8 cellular contexts compared by ENCODE assay signal in the genomic region with DNA sequence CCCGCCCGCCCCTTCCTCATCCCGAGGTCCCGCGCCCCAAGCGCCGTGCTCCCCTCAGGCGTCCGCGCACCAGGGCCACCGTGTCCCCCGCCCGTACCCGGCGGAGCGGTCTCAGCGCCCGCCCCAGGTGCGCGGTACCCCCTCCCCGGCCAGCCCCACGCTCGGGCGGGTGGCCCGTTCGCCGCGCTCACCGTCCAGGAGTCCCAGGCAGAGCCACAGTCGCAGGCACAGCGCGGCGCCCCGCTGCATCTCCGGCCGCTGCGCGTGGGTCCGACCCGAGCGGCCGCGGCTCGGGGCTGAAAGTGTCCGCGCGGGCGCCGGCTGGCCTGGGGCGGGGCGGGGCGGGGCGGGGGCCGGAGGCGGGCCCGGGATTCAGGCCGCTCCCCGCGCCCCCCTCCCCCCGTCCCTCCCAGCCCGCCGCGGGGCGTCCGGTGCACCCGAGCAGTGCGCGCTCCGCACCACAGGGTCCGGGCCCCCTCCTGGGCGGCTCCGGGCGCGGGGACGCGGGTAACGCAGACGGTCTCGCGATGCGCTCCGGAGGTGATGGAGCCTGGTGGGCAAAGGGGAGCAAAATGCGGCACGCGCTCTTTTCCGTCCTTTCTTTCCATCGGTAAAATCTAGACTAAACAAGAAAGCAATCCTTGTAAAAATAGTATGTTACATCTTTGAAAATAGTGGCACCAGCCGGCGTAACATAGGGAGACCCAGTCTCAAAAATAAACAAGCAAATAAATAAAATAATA. TPM values are rescaled to one million over a fixed set of nuclear protein-coding genes. Genes with fewer than 3 reads are reported as not detected.
DNase-seq lines count a peak whose midpoint lies in the region; ATAC-seq and TF ChIP-seq lines count a peak whose summit lies in the region.

A gene (minus strand): TSS at position 304 of the 743 bp plus-strand sequence. CDS start 55 bp downstream, at position 249.

- H4K8ac ChIP-seq in H9 (replicated peaks; ENCODE audit: insufficient read length, low read depth, low read length) = no peak within 1 kb of the TSS

- no peaks in the 10 kb centered on the region for H3K9me3 ChIP-seq in H9 (ENCODE audit: control insufficient read depth, low read depth, low read length)
- no peaks in the 10 kb centered on the region for H3K9me3 ChIP-seq in right cardiac atrium (ENCODE audit: control insufficient read depth, low read length)

- H4K5ac ChIP-seq in H9 (ENCODE audit: insufficient read length, low read depth, low read length) = no peak within 1 kb of the TSS

- intact Hi-C loops in activated T-helper 2 cell treated with anti-CD3 and anti-CD28 coated beads, Interferon-gamma antibody, Interleukin-2, Interleukin-4, amounts not matched to agents 10 μg/mL and 5 μg/mL and 100 μg/mL, durations not matched to agents 14 hours and 24 hours and 36 hours (cut with micrococcal nuclease) = no loop called here
- intact Hi-C loops in right cardiac atrium (cut with DNase I) = no loop called here

- no peak within 1 kb of the TSS for H3K56ac ChIP-seq in H9 (ENCODE audit: insufficient read length, low read depth, low read length)

- no peak within 1 kb of the TSS for H4K91ac ChIP-seq in H9 (ENCODE audit: insufficient read length, low read depth, low read length)

- H3K27ac Mint-ChIP-seq in H9 = no peak within 1 kb of the TSS
- no peak within 1 kb of the TSS for H3K27ac Mint-ChIP-seq in activated T-helper 2 cell treated with anti-CD3 and anti-CD28 coated beads, Interferon-gamma antibody, Interleukin-2, Interleukin-4, amounts not matched to agents 10 μg/mL and 5 μg/mL and 100 μg/mL, durations not matched to agents 14 hours and 24 hours and 36 hours

- no peak within 1 kb of the TSS; the same call in 1 of the 2 replicates for H3K14ac ChIP-seq in H9 (ENCODE audit: insufficient read depth, low read length)

- no peak within 1 kb of the TSS for H2BK120ac ChIP-seq in H9 (ENCODE audit: low read depth, low read length, poor library complexity, severe bottlenecking)

- no peak for ATAC-seq in right cardiac atrium
- no peak for ATAC-seq in HG03521 (IDR thresholded peaks at IDR 0.05; ENCODE audit: unreplicated experiment)
- ATAC-seq in HG02852 (IDR thresholded peaks at IDR 0.05; ENCODE audit: unreplicated experiment) = no peak

- peaks cover 10 to 20% of the 10 kb centered on the region in 2 experiments for H3K4me1 Mint-ChIP-seq in H9
- H3K4me1 Mint-ChIP-seq in activated T-helper 2 cell treated with anti-CD3 and anti-CD28 coated beads, Interferon-gamma antibody, Interleukin-2, Interleukin-4, amounts not matched to agents 10 μg/mL and 5 μg/mL and 100 μg/mL, durations not matched to agents 14 hours and 24 hours and 36 hours (ENCODE audit: low read depth) = peaks cover 5% of the 10 kb centered on the region

- H3K4ac ChIP-seq in H9 (ENCODE audit: low read depth, low read length) = no peak within 1 kb of the TSS

- no peak within 1 kb of the TSS for H2AFZ ChIP-seq in H9 (ENCODE audit: low read length)

- no peaks in the 10 kb centered on the region for H3K79me1 ChIP-seq in H9 (ENCODE audit: insufficient read depth, low read depth, low read length, poor library complexity, severe bottlenecking)

- no peak within 1 kb of the TSS; the same call in 1 of the 2 replicates for H2BK15ac ChIP-seq in H9 (ENCODE audit: low read depth, low read length)

- TF ChIP-seq CTCF in H9 (conservative IDR thresholded peaks at IDR 0.05) = no peak

- no peak within 1 kb of the TSS for H3K9ac ChIP-seq in H9 (ENCODE audit: extremely low read depth, insufficient read length, low read length)

- no CpG with 5 or more reads among the region's 89 CpGs for WGBS in H9 (ENCODE audit: extremely low coverage, insufficient read length, low lambda C conversion rate)
- under 1% methylated on average over 89 of the region's 89 CpGs for WGBS in right cardiac atrium

- no peak within 1 kb of the TSS for H3K18ac ChIP-seq in H9 (ENCODE audit: insufficient read length, low read depth, low read length)

- H3K79me2 ChIP-seq in H9 (ENCODE audit: insufficient read depth, low read length) = no peaks in the 10 kb centered on the region

- H2AK5ac ChIP-seq in H9 (ENCODE audit: insufficient read length, low read length) = no peak within 1 kb of the TSS

- H3K9me3 Mint-ChIP-seq in H9 = peaks cover 0 to 1% of the 10 kb centered on the region in 2 experiments; a peak in 2 of 5 replicates
- H3K9me3 Mint-ChIP-seq in activated T-helper 2 cell treated with anti-CD3 and anti-CD28 coated beads, Interferon-gamma antibody, Interleukin-2, Interleukin-4, amounts not matched to agents 10 μg/mL and 5 μg/mL and 100 μg/mL, durations not matched to agents 14 hours and 24 hours and 36 hours = no peaks in the 10 kb centered on the region

- no peak within 1 kb of the TSS for H3T11ph ChIP-seq in H9 (ENCODE audit: low read length)

- H2BK20ac ChIP-seq in H9 (ENCODE audit: low read depth, low read length, poor library complexity, severe bottlenecking) = no peak within 1 kb of the TSS

- H3K4me3 Mint-ChIP-seq in H9 = peak within 1 kb of the TSS; percentile 65 to 91
- peak within 1 kb of the TSS; percentile 77 for H3K4me3 Mint-ChIP-seq in activated T-helper 2 cell treated with anti-CD3 and anti-CD28 coated beads, Interferon-gamma antibody, Interleukin-2, Interleukin-4, amounts not matched to agents 10 μg/mL and 5 μg/mL and 100 μg/mL, durations not matched to agents 14 hours and 24 hours and 36 hours (ENCODE audit: low read depth)

- H2BK5ac ChIP-seq in H9 (ENCODE audit: insufficient read length, low read length) = no peak within 1 kb of the TSS

- H3K23ac ChIP-seq in H9 (ENCODE audit: insufficient read length, low read depth, low read length) = no peak within 1 kb of the TSS

- H3K4me3 ChIP-seq in right cardiac atrium (ENCODE audit: low read length) (peak within 1 kb of the TSS; percentile 65), skin epidermis (peak within 1 kb of the TSS; percentile 18 to 38 (median 27))

- peaks cover 77% of the 10 kb centered on the region for H3K27me3 Mint-ChIP-seq in H9 (ENCODE audit: low read depth)
- H3K27me3 Mint-ChIP-seq in activated T-helper 2 cell treated with anti-CD3 and anti-CD28 coated beads, Interferon-gamma antibody, Interleukin-2, Interleukin-4, amounts not matched to agents 10 μg/mL and 5 μg/mL and 100 μg/mL, durations not matched to agents 14 hours and 24 hours and 36 hours (ENCODE audit: low read depth) = peaks cover 56% of the 10 kb centered on the region

- peak within 1 kb of the TSS; percentile 66 for H3K4me2 ChIP-seq in H9 (ENCODE audit: insufficient read depth, insufficient read length, low read length)

- H3K27ac ChIP-seq in H9 (ENCODE audit: insufficient read length, low read depth, low read length) = no peak within 1 kb of the TSS
- H3K27ac ChIP-seq in right cardiac atrium (ENCODE audit: low read length) = no peak within 1 kb of the TSS
- peak within 1 kb of the TSS in 2 of 21 experiments; percentile 28 to 62 for H3K27ac ChIP-seq in skin epidermis

- no peak within 1 kb of the TSS for H2BK12ac ChIP-seq in H9 (ENCODE audit: insufficient read length, low read depth, low read length)

- H3K27me3 ChIP-seq in H9 (ENCODE audit: insufficient read depth, low read length) = peaks cover 11% of the 10 kb centered on the region; the same call in 1 of the 2 replicates
- H3K27me3 ChIP-seq in right cardiac atrium (ENCODE audit: control insufficient read depth, insufficient read depth) = no peaks in the 10 kb centered on the region

- no peaks in the 10 kb centered on the region for H3K4me1 ChIP-seq in H9 (ENCODE audit: insufficient read depth, low read length)
- no peaks in the 10 kb centered on the region for H3K4me1 ChIP-seq in right cardiac atrium (ENCODE audit: control insufficient read depth, insufficient read depth, low read length)

- H3K23me2 ChIP-seq in H9 (ENCODE audit: insufficient read length, low read depth, low read length, poor library complexity, severe bottlenecking) = peaks cover 10% of the 10 kb centered on the region

- no peaks in the 10 kb centered on the region for H4K20me1 ChIP-seq in H9 (ENCODE audit: control insufficient read depth, insufficient read depth, insufficient read length)

- DNase-seq in H9 (no peak), right cardiac atrium (no peak), GDM1 (lab: John Stamatoyannopoulos, UW) (no peak), NCI-H1417 (lab: John Stamatoyannopoulos, UW) (no peak)
- DNase-seq in activated T-helper 2 cell treated with anti-CD3 and anti-CD28 coated beads, Interferon-gamma antibody, Interleukin-2, Interleukin-4, amounts not matched to agents 10 μg/mL and 5 μg/mL and 100 μg/mL, durations not matched to agents 14 hours and 24 hours and 36 hours (ENCODE audit: low spot score) = no peak

- H3K36me3 Mint-ChIP-seq in H9 (ENCODE audit: insufficient read depth in 1 of 3, low read depth in 3 of 3) = peaks cover 0 to 5% (median 0%) of the 10 kb centered on the region in 3 experiments; a peak in 1 of 7 replicates
- no peaks in the 10 kb centered on the region for H3K36me3 Mint-ChIP-seq in activated T-helper 2 cell treated with anti-CD3 and anti-CD28 coated beads, Interferon-gamma antibody, Interleukin-2, Interleukin-4, amounts not matched to agents 10 μg/mL and 5 μg/mL and 100 μg/mL, durations not matched to agents 14 hours and 24 hours and 36 hours (ENCODE audit: low read depth)

RNA-seq across cellular contexts. Expression of the gene that starts here (rescaled TPM):
- total RNA-seq in H9 (2021) (6.1 and 6.3 TPM in 2 replicates), right cardiac atrium (1 to 10 TPM; 2.0 to 3.3 (median 3.3) TPM)
- 1.1 and 1.7 TPM in 2 replicates for total RNA-seq in activated T-helper 2 cell treated with anti-CD3 and anti-CD28 coated beads, Interferon-gamma antibody, Interleukin-2, Interleukin-4, amounts not matched to agents 10 μg/mL and 5 μg/mL and 100 μg/mL, durations not matched to agents 14 hours and 24 hours and 36 hours
- polyA plus RNA-seq in right cardiac atrium = 4.8 TPM
